ENCODE assay signal across 21 cellular contexts in genomic region chr12:49021292-49021915, GRCh38. TPM values are rescaled to one million over a fixed set of nuclear protein-coding genes. Genes with fewer than 3 reads are reported as not detected.
DNase-seq lines count a peak whose midpoint lies in the region; ATAC-seq, FAIRE-seq and TF ChIP-seq lines count a peak whose summit lies in the region.
"Had no signal": no experiment of that assay in that cellular context is flagged by ENCODE, and none has a peak within 500 bp of the region (broad histone marks: within the 10 kb centered on the region; RNA-seq: fewer than 3 reads in every experiment).

No MANE protein-coding gene starts in this region.

- no peak for TF ChIP-seq RAD21 in GM12878 (IDR thresholded peaks at IDR 0.05; ENCODE audit: insufficient read depth, low read depth, low read length)

- WGBS in GM12878 (ENCODE audit: insufficient coverage, insufficient replicate concordance, low lambda C conversion rate, missing lambda C conversion rate): 91% methylated on average over 9 of the region's 11 CpGs

- H3K27me3 Mint-ChIP-seq in Caco-2 (ENCODE audit: insufficient read depth, unreplicated experiment): no peaks in the 10 kb centered on the region
- H3K27me3 Mint-ChIP-seq in naive thymus-derived CD8-positive, alpha-beta T cell: no peaks in the 10 kb centered on the region
- H3K27me3 Mint-ChIP-seq: stimulated activated memory B cell treated with anti-CD40 and anti-IgM and Interleukin-4, amounts not matched to agents 10 μg/mL and 1 μg/mL and 100 μg/mL, for 72 hours had no signal

- H3K79me2 ChIP-seq in GM12878 (ENCODE audit: control insufficient read depth, insufficient read depth, low read length): peaks cover 17% of the 10 kb centered on the region

- H3K4me1 ChIP-seq in Caco-2 (0 out of 2 replicates have a peak, but pooled peaks cover 4% of the 10 kb centered on the region), GM12878 (ENCODE audit: control insufficient read depth, insufficient read depth, low read length) (0 out of 2 replicates have a peak, but pooled peaks cover 3% of the 10 kb centered on the region)

- TF ChIP-seq CTCF in Caco-2 (IDR thresholded peaks at IDR 0.05; ENCODE audit: insufficient read depth in 1 of 2, low read depth in 1 of 2, low read length in 1 of 2, severe bottlenecking in 1 of 2, unreplicated experiment in 1 of 2): no peak
- no peak for TF ChIP-seq CTCF in GM12878 (IDR thresholded peaks at IDR 0.05 in 2 of 3, conservative IDR thresholded peaks at IDR 0.05 in 1 of 3; ENCODE audit: control insufficient read depth in 2 of 3, extremely low read depth in 1 of 3, insufficient read depth in 1 of 3, low read depth in 3 of 3, low read length in 3 of 3)

- no peak for TF ChIP-seq EP300 in GM12878 (IDR thresholded peaks at IDR 0.05; ENCODE audit: borderline replicate concordance in 1 of 2, control insufficient read depth in 1 of 2, low read depth in 2 of 2, low read length in 2 of 2)

- H3K36me3 ChIP-seq in Caco-2 (ENCODE audit: control insufficient read depth, insufficient read depth, low read length) (peaks cover 5% of the 10 kb centered on the region), GM12878 (ENCODE audit: control insufficient read depth in 2 of 2, insufficient read depth in 2 of 2, low read length in 1 of 2) (peaks cover 10 to 16% of the 10 kb centered on the region in 2 experiments)

- no peak for FAIRE-seq in GM12878 (lab: Jason Lieb, UNC)

- H3K9me3 Mint-ChIP-seq in Caco-2 (ENCODE audit: unreplicated experiment): no peaks in the 10 kb centered on the region
- H3K9me3 Mint-ChIP-seq in naive thymus-derived CD8-positive, alpha-beta T cell: no peaks in the 10 kb centered on the region
- H3K9me3 Mint-ChIP-seq: stimulated activated memory B cell treated with anti-CD40 and anti-IgM and Interleukin-4, amounts not matched to agents 10 μg/mL and 1 μg/mL and 100 μg/mL, for 72 hours had no signal

- in situ Hi-C loops in GM12878 (cut with MboI): no loop called here

- POLR2A ChIA-PET in Caco-2 (lab: Charles Lee) (no interaction called here), GM12878 (lab: Charles Lee) (interaction anchor here (0.6 kb wide), 1 partner anchor 65 kb away, joined by 3 read pairs; no protein-coding TSS in a partner anchor)
- POLR2A ChIA-PET in naive thymus-derived CD8-positive, alpha-beta T cell (lab: Charles Lee): interaction anchor here (0.5 to 1.7 kb wide), 4 partner anchors 8 to 90 kb away, joined by 3 to 6 read pairs (median 4); partner anchors contain the start of gene LMBR1L

- intact Hi-C loops in Caco-2 (cut with micrococcal nuclease; ENCODE audit: unreplicated experiment) (no loop called here), GM12878 (cut with micrococcal nuclease; ENCODE audit: unreplicated experiment) (no loop called here)

- H4K20me1 ChIP-seq in GM12878 (ENCODE audit: control insufficient read depth, insufficient read depth): no peaks in the 10 kb centered on the region

- no peak for ATAC-seq in GM12878
- ATAC-seq in naive thymus-derived CD8-positive, alpha-beta T cell: no peak
- ATAC-seq: gastroesophageal sphincter; stimulated activated memory B cell treated with anti-CD40 and anti-IgM and Interleukin-4, amounts not matched to agents 10 μg/mL and 1 μg/mL and 100 μg/mL, for 72 hours had no signal

- RAD21 ChIA-PET in GM12878 (lab: Charles Lee; ENCODE audit: unreplicated experiment): interaction anchor here (1.1 kb wide), 1 partner anchor 22 kb away, joined by 3 read pairs; the partner anchor contains the start of gene DDN

- peaks cover 16% of the 10 kb centered on the region for H3K4me1 Mint-ChIP-seq in Caco-2 (ENCODE audit: low read depth, unreplicated experiment)
- H3K4me1 Mint-ChIP-seq in naive thymus-derived CD8-positive, alpha-beta T cell: peaks cover 21 to 30% (median 25%) of the 10 kb centered on the region in 4 donors

- H3K4me2 ChIP-seq in GM12878 (ENCODE audit: control insufficient read depth, insufficient read depth): no peak overlapping the region

- H3K9me3 ChIP-seq in Caco-2 (no peaks in the 10 kb centered on the region), GM12878 (replicated peaks; ENCODE audit: control insufficient read depth, insufficient read depth, low read length) (no peaks in the 10 kb centered on the region)
- H3K9me3 ChIP-seq: esophagus muscularis mucosa, gastroesophageal sphincter had no signal

- no peak overlapping the region for H3K4me3 ChIP-seq in Caco-2 (ENCODE audit: low read depth, low read length)
- H3K4me3 ChIP-seq in GM12878: no peak overlapping the region
- H3K4me3 ChIP-seq: esophagus muscularis mucosa, gastroesophageal sphincter had no signal

- no peak overlapping the region for H2AFZ ChIP-seq in GM12878 (ENCODE audit: control insufficient read depth, low read depth, low read length)

- no peak overlapping the region for H3K27ac Mint-ChIP-seq in Caco-2 (ENCODE audit: unreplicated experiment)
- H3K27ac Mint-ChIP-seq in naive thymus-derived CD8-positive, alpha-beta T cell: peak overlapping the region; percentile 3 to 94 (median 82)

- DNase-seq in activated CD8-positive, alpha-beta memory T cell treated with anti-CD3 and anti-CD28 coated beads, Interleukin-2, amount 50 U/mL, for 48 hours: peak; percentile 49
- no peak for DNase-seq in activated CD8-positive, alpha-beta memory T cell treated with anti-CD3 and anti-CD28 coated beads, Interleukin-2, amount 50 U/mL, for 4 hours
- DNase-seq in Caco-2 (peak; percentile 2 to 39), GM12878 (ENCODE audit: low read depth, low spot score) (no peak), CD1c-positive myeloid dendritic cell (ENCODE audit: extremely low spot score) (no peak)
- DNase-seq in naive thymus-derived CD8-positive, alpha-beta T cell: no peak
- DNase-seq in activated CD4-positive, alpha-beta T cell treated with anti-CD3 and anti-CD28 coated beads, Interleukin-2, amount 50 U/mL, for 4 hours: no peak
- DNase-seq in stimulated activated CD4-positive, alpha-beta T cell treated with anti-CD3 and anti-CD28 coated beads, Interleukin-12 subunit alpha, Interleukin-12 subunit beta, amount 100 ng/mL, for 4 hours: no peak
- DNase-seq: activated naive CD4-positive, alpha-beta T cell; C1 segment of cervical spinal cord; DMS79 treated with DMSO at 0.1 percent for 48 hours; effector CD8-positive, alpha-beta T cell; kidney glomerular epithelial cell; NCI-H2107; NCI-H524 treated with DMSO at 0.1 percent for 48 hours had no signal

- no peak overlapping the region for H3K27ac ChIP-seq in GM12878 (ENCODE audit: control insufficient read depth, insufficient read depth)
- H3K27ac ChIP-seq: gastroesophageal sphincter had no signal

- BruUV-seq in Caco-2 (replicated peaks; lab: Mats Ljungman, UMichigan): no TSS peak
- BruUV-seq in GM12878 (replicated peaks; lab: Mats Ljungman, UMichigan): TSS peak; percentile 24

- H3K27me3 ChIP-seq in Caco-2 (replicated peaks; ENCODE audit: control insufficient read depth, insufficient read depth, low read length) (no peaks in the 10 kb centered on the region), GM12878 (replicated peaks in 1 of 2; ENCODE audit: control insufficient read depth in 2 of 2, insufficient read depth in 2 of 2, low read length in 1 of 2) (no peaks in the 10 kb centered on the region)
- H3K27me3 ChIP-seq: esophagus muscularis mucosa, gastroesophageal sphincter had no signal

- H3K4me3 Mint-ChIP-seq in Caco-2 (ENCODE audit: unreplicated experiment): no peak overlapping the region
- no peak overlapping the region for H3K4me3 Mint-ChIP-seq in naive thymus-derived CD8-positive, alpha-beta T cell
- H3K4me3 Mint-ChIP-seq: stimulated activated memory B cell treated with anti-CD40 and anti-IgM and Interleukin-4, amounts not matched to agents 10 μg/mL and 1 μg/mL and 100 μg/mL, for 72 hours had no signal

- no peak overlapping the region for H3K9ac ChIP-seq in GM12878 (ENCODE audit: control insufficient read depth, insufficient read depth, low read length)

- H3K36me3 Mint-ChIP-seq in Caco-2 (ENCODE audit: insufficient read depth, unreplicated experiment): peaks cover 82% of the 10 kb centered on the region
- peaks cover 5 to 54% (median 5%) of the 10 kb centered on the region in 3 donors for H3K36me3 Mint-ChIP-seq in naive thymus-derived CD8-positive, alpha-beta T cell

- CTCF ChIA-PET in Caco-2 (lab: Charles Lee): interaction anchor here (0.7 to 0.8 kb wide), 2 partner anchors 88 to 235 kb away, joined by 3 to 4 read pairs; no protein-coding TSS in a partner anchor
- CTCF ChIA-PET in GM12878 (lab: Yijun Ruan, JAX): interaction anchor here (0.7 to 3.6 kb wide), 6 partner anchors 22 to 37 kb away, joined by 3 to 54 read pairs (median 7); partner anchors contain the start of gene DDN

- SMC1A ChIA-PET in GM12878 (lab: Charles Lee; ENCODE audit: uncharacterized antibody, unreplicated experiment): interaction anchor here (3.4 kb wide), 1 partner anchor 25 kb away, joined by 15 read pairs; no protein-coding TSS in a partner anchor

- TF ChIP-seq POLR2A in GM12878 (IDR thresholded peaks at IDR 0.05; ENCODE audit: low read depth, low read length): no peak

RNA-seq across cellular contexts. Expression of gene PRKAG1, which starts 2.8 kb away (rescaled TPM):
- total RNA-seq in Caco-2 (2022) (60.3 and 61.4 TPM in 2 replicates), GM12878 (2014; rRNA removed) (49.5 and 58.1 TPM in 2 replicates), GM12878 (2014; rRNA removed; fragmentation: Illumina TruSeq; extraction: Trizol) (62.6 and 62.8 TPM in 2 replicates), GM12878 (2021) (43.7 and 46.4 TPM in 2 replicates)
- 25.8 and 31.4 TPM in 2 replicates for total RNA-seq in GM12878 (2013; cell fraction: nucleolus; rRNA removed)
- polyA plus RNA-seq in GM12878 (2011; ENCODE audit: low read depth): 46.6 TPM
- polyA plus RNA-seq in GM12878 (2011; rRNA removed) (91.6 and 102 TPM in 2 replicates), GM12878 (2014; fragmentation: Illumina TruSeq; extraction: Trizol) (80.9 and 102 TPM in 2 replicates), GM12878 (2014; fragmentation: Nextera tagmentation; extraction: Ambion mirVana) (10 to 100 TPM; 61.5 to 70.9 TPM), GM12878 (2014; rRNA removed) (38.3 and 44.5 TPM in 2 replicates), GM12878 (2016; fragmentation: Nextera tagmentation; extraction: Ambion mirVana) (10 to 100 TPM; 58.5 to 60.3 TPM)
- 68.6 and 71.3 TPM in 2 replicates for polyA plus RNA-seq in GM12878 (2011; cell fraction: cytosol; rRNA removed)
- polyA plus RNA-seq in GM12878 (2011; cell fraction: nucleus; rRNA removed): 39.9 and 44.5 TPM in 2 replicates
- 35.3 and 41.2 TPM in 2 replicates for polyA plus RNA-seq in GM12878 (2012)
- 45.2 and 54.1 TPM in 2 replicates for polyA minus RNA-seq in GM12878 (2011; rRNA and poly(A)+ RNA removed)
- polyA minus RNA-seq in GM12878 (2011; cell fraction: cytosol; rRNA and poly(A)+ RNA removed): 14.2 and 23.2 TPM in 2 replicates
- 8.8 and 19.9 TPM in 2 replicates for polyA minus RNA-seq in GM12878 (2011; cell fraction: nucleus; rRNA and poly(A)+ RNA removed)
- total RNA-seq in naive thymus-derived CD8-positive, alpha-beta T cell: 10 to 100 TPM; 47.5 to 49.5 TPM
- 10 to 100 TPM; 29.2 to 39.5 (median 33.0) TPM for polyA plus RNA-seq in naive thymus-derived CD8-positive, alpha-beta T cell

RNA-seq across cellular contexts. Expression of gene DDN, which starts 22.2 kb away (rescaled TPM):
- total RNA-seq in Caco-2 (2022) (1.7 and 1.9 TPM in 2 replicates), GM12878 (2014; rRNA removed) (9.6 and 11.4 TPM in 2 replicates), GM12878 (2014; rRNA removed; fragmentation: Illumina TruSeq; extraction: Trizol) (5.1 and 5.5 TPM in 2 replicates), GM12878 (2021) (11.5 and 13.4 TPM in 2 replicates)
- total RNA-seq in GM12878 (2013; cell fraction: nucleolus; rRNA removed): 3.6 and 4.6 TPM in 2 replicates
- polyA plus RNA-seq in GM12878 (2011; ENCODE audit: low read depth): 1.5 TPM
- polyA plus RNA-seq in GM12878 (2011; rRNA removed) (1.5 and 2.0 TPM in 2 replicates), GM12878 (2014; fragmentation: Illumina TruSeq; extraction: Trizol) (3.0 and 6.1 TPM in 2 replicates), GM12878 (2014; fragmentation: Nextera tagmentation; extraction: Ambion mirVana) (under 1 TPM; 0.10 to 0.22 TPM), GM12878 (2014; rRNA removed) (7.4 and 10.1 TPM in 2 replicates), GM12878 (2016; fragmentation: Nextera tagmentation; extraction: Ambion mirVana) (1 to 10 TPM in 1 of 2 experiments, under 1 TPM in 1; 0.70 to 1.0 TPM)
- 2.1 and 2.6 TPM in 2 replicates for polyA plus RNA-seq in GM12878 (2011; cell fraction: cytosol; rRNA removed)
- 4.1 and 5.1 TPM in 2 replicates for polyA plus RNA-seq in GM12878 (2011; cell fraction: nucleus; rRNA removed)
- polyA plus RNA-seq in GM12878 (2012): 2.3 and 2.7 TPM in 2 replicates
- 1.5 and 2.7 TPM in 2 replicates for polyA minus RNA-seq in GM12878 (2011; rRNA and poly(A)+ RNA removed)
- 1.3 and 1.5 TPM in 2 replicates for polyA minus RNA-seq in GM12878 (2011; cell fraction: cytosol; rRNA and poly(A)+ RNA removed)
- 1.7 and 2.6 TPM in 2 replicates for polyA minus RNA-seq in GM12878 (2011; cell fraction: nucleus; rRNA and poly(A)+ RNA removed)
- total RNA-seq in naive thymus-derived CD8-positive, alpha-beta T cell: under 1 TPM; 0.14 to 0.18 TPM
- not detected for polyA plus RNA-seq in naive thymus-derived CD8-positive, alpha-beta T cell
- total RNA-seq: gastroesophageal sphincter, lung microvascular endothelial cell had no signal

RNA-seq across cellular contexts. Expression of gene KMT2D, which starts 39.2 kb away (rescaled TPM):
- 139 and 140 TPM in 2 replicates for total RNA-seq in Caco-2 (2022)
- total RNA-seq in GM12878 (2013; cell fraction: nucleolus; rRNA removed): 68.5 and 83.4 TPM in 2 replicates
- 10.7 and 13.3 TPM in 2 replicates for total RNA-seq in GM12878 (2014; rRNA removed)
- 9.6 and 10.8 TPM in 2 replicates for total RNA-seq in GM12878 (2014; rRNA removed; fragmentation: Illumina TruSeq; extraction: Trizol)
- 57.9 and 71.5 TPM in 2 replicates for total RNA-seq in GM12878 (2021)
- polyA plus RNA-seq in GM12878 (2011; ENCODE audit: low read depth): 9.2 TPM
- polyA plus RNA-seq in GM12878 (2011; rRNA removed): 4.6 and 7.9 TPM in 2 replicates
- polyA plus RNA-seq in GM12878 (2011; cell fraction: cytosol; rRNA removed): 9.5 and 10.4 TPM in 2 replicates
- polyA plus RNA-seq in GM12878 (2011; cell fraction: nucleus; rRNA removed): 51.4 and 63.1 TPM in 2 replicates
- 21.0 and 22.3 TPM in 2 replicates for polyA plus RNA-seq in GM12878 (2012)
- 39.7 and 45.6 TPM in 2 replicates for polyA plus RNA-seq in GM12878 (2014; fragmentation: Illumina TruSeq; extraction: Trizol)
- polyA plus RNA-seq in GM12878 (2014; fragmentation: Nextera tagmentation; extraction: Ambion mirVana): 1 to 10 TPM in 1 of 2 experiments, under 1 TPM in 1; 0.51 to 1.2 TPM
- 32.7 and 33.8 TPM in 2 replicates for polyA plus RNA-seq in GM12878 (2014; rRNA removed)
- 10 to 100 TPM; 10.1 to 10.6 TPM for polyA plus RNA-seq in GM12878 (2016; fragmentation: Nextera tagmentation; extraction: Ambion mirVana)
- 15.4 and 17.8 TPM in 2 replicates for polyA minus RNA-seq in GM12878 (2011; rRNA and poly(A)+ RNA removed)
- 25.7 and 28.3 TPM in 2 replicates for polyA minus RNA-seq in GM12878 (2011; cell fraction: cytosol; rRNA and poly(A)+ RNA removed)
- 13.2 and 31.3 TPM in 2 replicates for polyA minus RNA-seq in GM12878 (2011; cell fraction: nucleus; rRNA and poly(A)+ RNA removed)
- 100 to 1,000 TPM; 130 to 134 TPM for total RNA-seq in naive thymus-derived CD8-positive, alpha-beta T cell
- polyA plus RNA-seq in naive thymus-derived CD8-positive, alpha-beta T cell: 10 to 100 TPM in 2 of 3 donors, 1 to 10 TPM in 1; 1.5 to 28.5 (median 10.5) TPM

RNA-seq across cellular contexts. Expression of gene WNT1, which starts 43.3 kb away (rescaled TPM):
- 0.63 TPM in 1 of 2 replicates, not detected in the other for total RNA-seq in Caco-2 (2022)
- total RNA-seq in GM12878 (2013; cell fraction: nucleolus; rRNA removed): not detected in 2 replicates
- not detected in 2 replicates for total RNA-seq in GM12878 (2014; rRNA removed)
- not detected in 2 replicates for total RNA-seq in GM12878 (2014; rRNA removed; fragmentation: Illumina TruSeq; extraction: Trizol)
- total RNA-seq in GM12878 (2021): not detected in 2 replicates
- polyA plus RNA-seq in GM12878 (2011; ENCODE audit: low read depth): not detected
- polyA plus RNA-seq in GM12878 (2011; rRNA removed): not detected in 2 replicates
- 0.13 TPM in 1 of 2 replicates, not detected in the other for polyA plus RNA-seq in GM12878 (2011; cell fraction: cytosol; rRNA removed)
- 0.12 and 0.37 TPM in 2 replicates for polyA plus RNA-seq in GM12878 (2011; cell fraction: nucleus; rRNA removed)
- polyA plus RNA-seq in GM12878 (2012): not detected in 2 replicates
- polyA plus RNA-seq in GM12878 (2014; fragmentation: Illumina TruSeq; extraction: Trizol): not detected in 2 replicates
- polyA plus RNA-seq in GM12878 (2014; fragmentation: Nextera tagmentation; extraction: Ambion mirVana): not detected
- polyA plus RNA-seq in GM12878 (2014; rRNA removed): not detected in 2 replicates
- not detected for polyA plus RNA-seq in GM12878 (2016; fragmentation: Nextera tagmentation; extraction: Ambion mirVana)
- polyA minus RNA-seq in GM12878 (2011; rRNA and poly(A)+ RNA removed): not detected in 2 replicates
- not detected in 2 replicates for polyA minus RNA-seq in GM12878 (2011; cell fraction: cytosol; rRNA and poly(A)+ RNA removed)
- polyA minus RNA-seq in GM12878 (2011; cell fraction: nucleus; rRNA and poly(A)+ RNA removed): not detected in 2 replicates
- under 1 TPM; 0.33 to 0.52 TPM for total RNA-seq in naive thymus-derived CD8-positive, alpha-beta T cell
- 1 to 10 TPM in 1 of 3 donors, under 1 TPM in 2; 0.23 to 1.2 (median 0.49) TPM for polyA plus RNA-seq in naive thymus-derived CD8-positive, alpha-beta T cell
- total RNA-seq: aorta, esophagus muscularis mucosa, gastroesophageal sphincter, lung microvascular endothelial cell, myocyte had no signal
- polyA plus RNA-seq: aorta had no signal

RNA-seq across cellular contexts. Expression of gene RHEBL1, which starts 48.4 kb away (rescaled TPM):
- total RNA-seq in Caco-2 (2022): 2.5 and 2.6 TPM in 2 replicates
- 1.9 and 3.7 TPM in 2 replicates for total RNA-seq in GM12878 (2013; cell fraction: nucleolus; rRNA removed)
- 8.7 and 11.0 TPM in 2 replicates for total RNA-seq in GM12878 (2014; rRNA removed)
- 5.9 and 6.4 TPM in 2 replicates for total RNA-seq in GM12878 (2014; rRNA removed; fragmentation: Illumina TruSeq; extraction: Trizol)
- 7.2 and 7.9 TPM in 2 replicates for total RNA-seq in GM12878 (2021)
- polyA plus RNA-seq in GM12878 (2011; ENCODE audit: low read depth): 3.8 TPM
- polyA plus RNA-seq in GM12878 (2011; rRNA removed): 13.1 and 15.3 TPM in 2 replicates
- polyA plus RNA-seq in GM12878 (2011; cell fraction: cytosol; rRNA removed): 14.7 and 20.5 TPM in 2 replicates
- polyA plus RNA-seq in GM12878 (2011; cell fraction: nucleus; rRNA removed): 17.4 and 22.9 TPM in 2 replicates
- polyA plus RNA-seq in GM12878 (2012): 6.2 and 6.8 TPM in 2 replicates
- polyA plus RNA-seq in GM12878 (2014; fragmentation: Illumina TruSeq; extraction: Trizol): 5.5 and 6.2 TPM in 2 replicates
- polyA plus RNA-seq in GM12878 (2014; fragmentation: Nextera tagmentation; extraction: Ambion mirVana): 10 to 100 TPM; 17.9 to 18.7 TPM
- polyA plus RNA-seq in GM12878 (2014; rRNA removed): 9.2 and 11.1 TPM in 2 replicates
- polyA plus RNA-seq in GM12878 (2016; fragmentation: Nextera tagmentation; extraction: Ambion mirVana): 10 to 100 TPM; 13.0 to 14.5 TPM
- polyA minus RNA-seq in GM12878 (2011; rRNA and poly(A)+ RNA removed): 10.1 and 13.0 TPM in 2 replicates
- polyA minus RNA-seq in GM12878 (2011; cell fraction: cytosol; rRNA and poly(A)+ RNA removed): 3.5 and 4.5 TPM in 2 replicates
- polyA minus RNA-seq in GM12878 (2011; cell fraction: nucleus; rRNA and poly(A)+ RNA removed): 4.4 and 5.3 TPM in 2 replicates
- 1 to 10 TPM; 3.6 to 4.3 TPM for total RNA-seq in naive thymus-derived CD8-positive, alpha-beta T cell
- 1 to 10 TPM; 3.0 to 3.6 (median 3.4) TPM for polyA plus RNA-seq in naive thymus-derived CD8-positive, alpha-beta T cell

Comparison
In these comparisons a context has a peak if more than half of its experiments do, and no peak if none do; other contexts are left out.
1. DNase-seq: peak in activated CD8-positive, alpha-beta memory T cell treated with anti-CD3 and anti-CD28 coated beads, Interleukin-2, amount 50 U/mL, for 48 hours (single experiment) and Caco-2 (2 of 2); none in activated CD8-positive, alpha-beta memory T cell treated with anti-CD3 and anti-CD28 coated beads, Interleukin-2, amount 50 U/mL, for 4 hours (single experiment), GM12878 (single experiment), naive thymus-derived CD8-positive, alpha-beta T cell (0 of 10), activated CD4-positive, alpha-beta T cell treated with anti-CD3 and anti-CD28 coated beads, Interleukin-2, amount 50 U/mL, for 4 hours (0 of 2), stimulated activated CD4-positive, alpha-beta T cell treated with anti-CD3 and anti-CD28 coated beads, Interleukin-12 subunit alpha, Interleukin-12 subunit beta, amount 100 ng/mL, for 4 hours (single experiment) and CD1c-positive myeloid dendritic cell (single experiment).